In the genomic region with DNA sequence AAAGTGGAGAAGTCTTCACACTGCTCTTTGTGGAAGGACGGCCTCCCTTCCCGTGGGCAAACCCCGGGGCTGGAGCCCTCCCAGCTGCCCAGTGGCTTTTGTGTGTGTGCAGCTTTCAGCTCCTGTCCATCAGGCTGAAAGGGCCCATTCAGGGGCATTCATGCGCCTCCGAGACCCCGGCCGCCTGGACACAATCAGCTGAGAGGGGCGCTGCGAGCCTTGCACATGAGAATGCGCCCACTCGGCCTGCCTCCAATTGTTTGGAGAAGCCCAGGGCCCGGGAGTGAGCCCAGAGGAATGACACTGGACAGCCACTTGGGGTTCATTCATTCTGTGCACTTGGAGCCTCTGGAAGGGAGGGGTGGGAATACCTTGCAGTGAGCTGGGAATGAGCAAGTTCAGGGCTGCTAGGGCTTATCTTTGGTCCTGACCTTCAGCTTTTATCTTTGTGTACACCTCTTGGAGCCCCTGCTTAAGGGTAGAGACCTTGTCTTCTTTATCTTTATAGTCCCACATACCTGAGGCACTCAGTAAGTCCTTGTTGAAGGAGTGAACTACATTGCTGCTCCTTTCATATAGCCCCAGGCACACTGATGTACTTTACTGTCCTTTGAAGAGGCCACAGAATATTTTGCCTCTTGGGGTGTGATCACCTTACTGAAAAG, we compare ENCODE assay signal across 23 cellular contexts. TPM values are rescaled to one million over a fixed set of nuclear protein-coding genes. Genes with fewer than 3 reads are reported as not detected.
DNase-seq lines count a peak whose midpoint lies in the region; ATAC-seq, FAIRE-seq and TF ChIP-seq lines count a peak whose summit lies in the region.
"Had no signal": no experiment of that assay in that cellular context is flagged by ENCODE, and none has a peak within 500 bp of the region (broad histone marks: within the 10 kb centered on the region; RNA-seq: fewer than 3 reads in every experiment).

No MANE protein-coding gene starts in this region.

- 8% methylated on average over 12 of the region's 12 CpGs for WGBS in HepG2 (ENCODE audit: low lambda C conversion rate)
- WGBS in right lobe of liver (ENCODE audit: insufficient coverage, low coverage, low lambda C conversion rate, missing lambda C conversion rate), result 67% methylated on average over 3 of the region's 12 CpGs
- 60% methylated on average over 12 of the region's 12 CpGs for WGBS in hepatocyte (ENCODE audit: low lambda C conversion rate, missing lambda C conversion rate)

- no peak for TF ChIP-seq CTCF in HepG2 (CRISPR knock-in tag; IDR thresholded peaks at IDR 0.05)
- TF ChIP-seq CTCF in right lobe of liver (IDR thresholded peaks at IDR 0.05), result no peak
- no peak for TF ChIP-seq CTCF in hepatocyte (IDR thresholded peaks at IDR 0.05; ENCODE audit: poor library complexity)
- no peak for TF ChIP-seq CTCF in neural crest cell (conservative IDR thresholded peaks at IDR 0.05)
- TF ChIP-seq CTCF in type B pancreatic cell (conservative IDR thresholded peaks at IDR 0.05), result no peak

- H3K9me2 ChIP-seq in hepatocyte (replicated peaks; ENCODE audit: insufficient read depth), result no peaks in the 10 kb centered on the region

- no peak overlapping the region for H3K27ac ChIP-seq in HepG2 (ENCODE audit: extremely low read length, insufficient read depth, low read length)
- no peak overlapping the region for H3K27ac ChIP-seq in right lobe of liver
- peak overlapping the region; percentile 74 for H3K27ac ChIP-seq in hepatocyte
- H3K27ac ChIP-seq: brain microvascular endothelial cell, epithelial cell of prostate, neutrophil, vagina had no signal

- intact Hi-C loops in HepG2 (cut with micrococcal nuclease; ENCODE audit: unreplicated experiment), result loop anchor here (5.0 kb wide), 1 partner anchor 98 kb away; no protein-coding TSS in a partner anchor
- intact Hi-C loops in right lobe of liver (cut with DNase I), result no loop called here

- H3K27me3 ChIP-seq in HepG2 (ENCODE audit: control insufficient read depth in 1 of 2, insufficient read depth in 2 of 2, low read length in 2 of 2), result peaks cover 0 to 8% of the 10 kb centered on the region in 2 experiments; a peak in 2 of 5 replicates
- no peaks in the 10 kb centered on the region for H3K27me3 ChIP-seq in right lobe of liver
- H3K27me3 ChIP-seq in hepatocyte, result no peaks in the 10 kb centered on the region
- H3K27me3 ChIP-seq: brain microvascular endothelial cell, right atrium auricular region, vagina had no signal

- FAIRE-seq in HepG2 (lab: Jason Lieb, UNC), result peak; percentile 42

- no peaks in the 10 kb centered on the region for H4K20me1 ChIP-seq in HepG2 (ENCODE audit: insufficient read depth, low read length)
- H4K20me1 ChIP-seq in hepatocyte (ENCODE audit: insufficient read depth, poor library complexity, severe bottlenecking), result peaks cover 8% of the 10 kb centered on the region

- BruUV-seq in HepG2 (replicated peaks; lab: Mats Ljungman, UMichigan), result no TSS peak

- no peaks in the 10 kb centered on the region for H3K9me3 Mint-ChIP-seq in neural crest cell
- H3K9me3 Mint-ChIP-seq in type B pancreatic cell, result peaks cover 5% of the 10 kb centered on the region
- H3K9me3 Mint-ChIP-seq: activated CD4-positive, alpha-beta T cell treated with anti-CD3 and anti-CD28 coated beads, Interleukin-2, amount 10 ng/mL, durations not matched to agents 7 days and 5 days; activated naive CD8-positive, alpha-beta T cell treated with anti-CD3 and anti-CD28 coated beads for 36 hours; activated T-helper 17 cell treated with anti-CD3 and anti-CD28 coated beads, Interleukin-2, amount 50 U/mL, for 72 hours; dendritic cell treated with granulocyte-macrophage colony-stimulating factor and Interleukin-4, amounts not matched to agents 40 ng/mL and 50 ng/mL, for 4 days had no signal

- TF ChIP-seq EP300 in HepG2 (IDR thresholded peaks at IDR 0.05; ENCODE audit: low read depth in 2 of 2, low read length in 2 of 2), result no peak
- TF ChIP-seq EP300 in HepG2 (CRISPR knock-in tag; IDR thresholded peaks at IDR 0.05; ENCODE audit: borderline replicate concordance), result no peak

- no peak overlapping the region for H3K9ac ChIP-seq in HepG2 (ENCODE audit: insufficient read depth, low read depth, low read length)

- no peak overlapping the region for H3K4me2 ChIP-seq in HepG2 (ENCODE audit: low read depth, low read length)
- H3K4me2 ChIP-seq in hepatocyte, result peak overlapping the region; percentile 67

- ATAC-seq in HepG2 (peak; percentile 79), right lobe of liver (no peak), HG03565 (IDR thresholded peaks at IDR 0.05; ENCODE audit: unreplicated experiment) (no peak)
- ATAC-seq: activated T-helper 17 cell treated with anti-CD3 and anti-CD28 coated beads, Interleukin-2, amount 50 U/mL, for 72 hours; PC-3 had no signal

- CTCF ChIA-PET in HepG2 (lab: Yijun Ruan, JAX; ENCODE audit: low intra/inter-chr PET ratio, low total read pairs), result no interaction called here

- no peak for TF ChIP-seq RAD21 in HepG2 (CRISPR knock-in tag; IDR thresholded peaks at IDR 0.05)

- H3K27me3 Mint-ChIP-seq in neural crest cell (ENCODE audit: low read depth) (no peaks in the 10 kb centered on the region), type B pancreatic cell (no peaks in the 10 kb centered on the region)

- POLR2A ChIA-PET in HepG2 (lab: Yijun Ruan, JAX), result no interaction called here

- H3K36me3 Mint-ChIP-seq in neural crest cell (ENCODE audit: low read depth) (peaks cover 5% of the 10 kb centered on the region), type B pancreatic cell (peaks cover 19% of the 10 kb centered on the region)
- H3K36me3 Mint-ChIP-seq: activated naive CD8-positive, alpha-beta T cell treated with anti-CD3 and anti-CD28 coated beads for 36 hours had no signal

- DNase-seq in HepG2 (ENCODE audit: low spot score) (peak; percentile 15), right lobe of liver (no peak), hepatocyte (ENCODE audit: low spot score) (peak; percentile 65), neural crest cell (ENCODE audit: low read depth, low spot score) (peak; percentile 85), type B pancreatic cell (ENCODE audit: extremely low spot score, unreplicated experiment) (no peak), NCI-H1048 (lab: John Stamatoyannopoulos, UW) (no peak), DMS153 (lab: John Stamatoyannopoulos, UW) (no peak)
- DNase-seq: 8988T; activated CD4-positive, alpha-beta T cell treated with anti-CD3 and anti-CD28 coated beads, Interleukin-2, amount 10 ng/mL, durations not matched to agents 7 days and 5 days; activated naive CD8-positive, alpha-beta T cell treated with anti-CD3 and anti-CD28 coated beads for 36 hours; brain microvascular endothelial cell; Calu3; KBM-7; SIG-M5 had no signal

- H3K4me1 ChIP-seq in HepG2 (ENCODE audit: insufficient read depth, low read length) (0 out of 2 replicates have a peak, but pooled peaks cover 10% of the 10 kb centered on the region), right lobe of liver (no peaks in the 10 kb centered on the region), hepatocyte (ENCODE audit: insufficient read depth) (peaks cover 17% of the 10 kb centered on the region)
- H3K4me1 ChIP-seq: vagina had no signal

- H3K4me3 Mint-ChIP-seq in neural crest cell (peak overlapping the region; percentile 85), type B pancreatic cell (peak overlapping the region; percentile 39)
- H3K4me3 Mint-ChIP-seq: activated CD4-positive, alpha-beta T cell treated with anti-CD3 and anti-CD28 coated beads, Interleukin-2, amount 10 ng/mL, durations not matched to agents 7 days and 5 days; activated naive CD8-positive, alpha-beta T cell treated with anti-CD3 and anti-CD28 coated beads for 36 hours; activated T-helper 17 cell treated with anti-CD3 and anti-CD28 coated beads, Interleukin-2, amount 50 U/mL, for 72 hours; B cell; dendritic cell treated with granulocyte-macrophage colony-stimulating factor and Interleukin-4, amounts not matched to agents 40 ng/mL and 50 ng/mL, for 4 days had no signal

- peak overlapping the region; percentile 98 for H3K27ac Mint-ChIP-seq in neural crest cell (ENCODE audit: unreplicated experiment)
- H3K27ac Mint-ChIP-seq in type B pancreatic cell, result peak overlapping the region; percentile 16
- H3K27ac Mint-ChIP-seq: activated CD4-positive, alpha-beta T cell treated with anti-CD3 and anti-CD28 coated beads, Interleukin-2, amount 10 ng/mL, durations not matched to agents 7 days and 5 days; activated naive CD8-positive, alpha-beta T cell treated with anti-CD3 and anti-CD28 coated beads for 36 hours; activated T-helper 17 cell treated with anti-CD3 and anti-CD28 coated beads, Interleukin-2, amount 50 U/mL, for 72 hours; B cell; dendritic cell treated with granulocyte-macrophage colony-stimulating factor and Interleukin-4, amounts not matched to agents 40 ng/mL and 50 ng/mL, for 4 days had no signal

- in situ Hi-C loops in HepG2 (cut with HindIII; ENCODE audit: extremely low pct_ligation_motif_present, low pct_unique_long_range_greater_than_20kb), result no loop called here

- no peak for TF ChIP-seq POLR2A in HepG2 (IDR thresholded peaks at IDR 0.05; ENCODE audit: insufficient read depth in 1 of 2, low read depth in 2 of 2, low read length in 2 of 2)
- no peak for TF ChIP-seq POLR2A in right lobe of liver (IDR thresholded peaks at IDR 0.05)

- H3K36me3 ChIP-seq in HepG2 (replicated peaks in 1 of 2; ENCODE audit: control insufficient read depth in 1 of 2, insufficient read depth in 2 of 2, low read length in 2 of 2) (no peaks in the 10 kb centered on the region), right lobe of liver (no peaks in the 10 kb centered on the region), hepatocyte (replicated peaks; ENCODE audit: insufficient read depth, low read depth) (no peaks in the 10 kb centered on the region)
- H3K36me3 ChIP-seq: brain microvascular endothelial cell, neutrophil, right atrium auricular region, vagina had no signal

- peaks cover 56% of the 10 kb centered on the region for H3K4me1 Mint-ChIP-seq in neural crest cell
- peaks cover 39% of the 10 kb centered on the region for H3K4me1 Mint-ChIP-seq in type B pancreatic cell (ENCODE audit: unreplicated experiment)
- H3K4me1 Mint-ChIP-seq: activated CD4-positive, alpha-beta T cell treated with anti-CD3 and anti-CD28 coated beads, Interleukin-2, amount 10 ng/mL, durations not matched to agents 7 days and 5 days; activated naive CD8-positive, alpha-beta T cell treated with anti-CD3 and anti-CD28 coated beads for 36 hours; activated T-helper 17 cell treated with anti-CD3 and anti-CD28 coated beads, Interleukin-2, amount 50 U/mL, for 72 hours; B cell had no signal

- H2AFZ ChIP-seq in HepG2 (ENCODE audit: low read length) (no peak overlapping the region), hepatocyte (no peak overlapping the region)

- H3K9me3 ChIP-seq in HepG2 (ENCODE audit: low read length) (no peaks in the 10 kb centered on the region), right lobe of liver (no peaks in the 10 kb centered on the region), hepatocyte (ENCODE audit: low read depth) (no peaks in the 10 kb centered on the region)
- H3K9me3 ChIP-seq: neutrophil, right atrium auricular region, vagina had no signal

- H3K79me2 ChIP-seq in HepG2 (ENCODE audit: insufficient read depth, low read length) (no peaks in the 10 kb centered on the region), hepatocyte (peaks cover 67% of the 10 kb centered on the region)

- H3K4me3 ChIP-seq in HepG2 (replicated peaks in 1 of 3; ENCODE audit: insufficient read depth in 1 of 3, low read depth in 2 of 3, low read length in 3 of 3) (no peak overlapping the region), right lobe of liver (no peak overlapping the region), hepatocyte (no peak overlapping the region)
- H3K4me3 ChIP-seq: right atrium auricular region, vagina had no signal

RNA-seq across cellular contexts. Expression of gene TCF7L1, which starts 56.5 kb away (rescaled TPM):
- 0.04 and 0.08 TPM in 2 replicates for total RNA-seq in HepG2 (2016; rRNA removed; fragmentation: Illumina TruSeq; extraction: Trizol)
- not detected in 2 replicates for total RNA-seq in HepG2 (2016; cell fraction: cytosol; rRNA removed; fragmentation: Illumina TruSeq; extraction: Trizol; ENCODE audit: low read depth)
- 0.04 and 0.07 TPM in 2 replicates for total RNA-seq in HepG2 (2016; cell fraction: insoluble cytoplasmic fraction; rRNA removed; fragmentation: Illumina TruSeq; extraction: Trizol)
- total RNA-seq in HepG2 (2016; cell fraction: membrane; rRNA removed; fragmentation: Illumina TruSeq; extraction: Trizol), result 0.06 and 0.07 TPM in 2 replicates
- not detected in 2 replicates for total RNA-seq in HepG2 (2016; cell fraction: nucleus; rRNA removed; fragmentation: Illumina TruSeq; extraction: Trizol)
- 0.15 and 0.24 TPM in 2 replicates for polyA plus RNA-seq in HepG2 (2011; rRNA removed)
- polyA plus RNA-seq in HepG2 (2011; cell fraction: cytosol; rRNA removed), result 0.09 and 0.12 TPM in 2 replicates
- 0.90 and 1.0 TPM in 2 replicates for polyA plus RNA-seq in HepG2 (2011; cell fraction: nucleus; rRNA removed)
- polyA plus RNA-seq in HepG2 (2012), result 2.6 and 2.7 TPM in 2 replicates
- polyA plus RNA-seq in HepG2 (2016; cell fraction: cytosol; fragmentation: Illumina TruSeq; extraction: Trizol; ENCODE audit: low read depth), result 0.12 and 0.14 TPM in 2 replicates
- 0.46 and 0.48 TPM in 2 replicates for polyA plus RNA-seq in HepG2 (2016; cell fraction: insoluble cytoplasmic fraction; fragmentation: Illumina TruSeq; extraction: Trizol; ENCODE audit: low read depth)
- 0.37 and 0.49 TPM in 2 replicates for polyA plus RNA-seq in HepG2 (2016; cell fraction: membrane; fragmentation: Illumina TruSeq; extraction: Trizol; ENCODE audit: low read depth)
- polyA plus RNA-seq in HepG2 (2016; cell fraction: nucleus; fragmentation: Illumina TruSeq; extraction: Trizol; ENCODE audit: insufficient read depth, low read depth), result 0.55 and 0.99 TPM in 2 replicates
- polyA minus RNA-seq in HepG2 (2011; rRNA and poly(A)+ RNA removed; ENCODE audit: low replicate concordance), result 0.05 and 0.28 TPM in 2 replicates
- not detected in 2 replicates for polyA minus RNA-seq in HepG2 (2011; cell fraction: cytosol; rRNA and poly(A)+ RNA removed)
- 0.13 and 0.25 TPM in 2 replicates for polyA minus RNA-seq in HepG2 (2011; cell fraction: nucleus; rRNA and poly(A)+ RNA removed)
- total RNA-seq in right lobe of liver, result 1 to 10 TPM; 1.2 to 8.8 (median 3.7) TPM
- total RNA-seq in hepatocyte, result 3.7 and 4.5 TPM in 2 replicates
- 20.6 and 26.2 TPM in 2 replicates for polyA plus RNA-seq in hepatocyte
- total RNA-seq in neural crest cell, result 40.3 and 41.8 TPM in 2 replicates
- total RNA-seq in type B pancreatic cell (ENCODE audit: low replicate concordance), result 27.4 and 32.4 TPM in 2 replicates
- total RNA-seq: activated CD4-positive, alpha-beta T cell treated with anti-CD3 and anti-CD28 coated beads, Interleukin-2, amount 10 ng/mL, durations not matched to agents 7 days and 5 days; activated T-helper 17 cell treated with anti-CD3 and anti-CD28 coated beads, Interleukin-2, amount 50 U/mL, for 72 hours had no signal

Comparison
In these comparisons a context has a peak if more than half of its experiments do, and no peak if none do; other contexts are left out.
1. DNase-seq: peak in HepG2 (single experiment), hepatocyte (single experiment) and neural crest cell (single experiment); none in right lobe of liver (0 of 3), type B pancreatic cell (single experiment), NCI-H1048 (single experiment) and DMS153 (single experiment).